30 cellular contexts compared by ENCODE assay signal in the genomic region with DNA sequence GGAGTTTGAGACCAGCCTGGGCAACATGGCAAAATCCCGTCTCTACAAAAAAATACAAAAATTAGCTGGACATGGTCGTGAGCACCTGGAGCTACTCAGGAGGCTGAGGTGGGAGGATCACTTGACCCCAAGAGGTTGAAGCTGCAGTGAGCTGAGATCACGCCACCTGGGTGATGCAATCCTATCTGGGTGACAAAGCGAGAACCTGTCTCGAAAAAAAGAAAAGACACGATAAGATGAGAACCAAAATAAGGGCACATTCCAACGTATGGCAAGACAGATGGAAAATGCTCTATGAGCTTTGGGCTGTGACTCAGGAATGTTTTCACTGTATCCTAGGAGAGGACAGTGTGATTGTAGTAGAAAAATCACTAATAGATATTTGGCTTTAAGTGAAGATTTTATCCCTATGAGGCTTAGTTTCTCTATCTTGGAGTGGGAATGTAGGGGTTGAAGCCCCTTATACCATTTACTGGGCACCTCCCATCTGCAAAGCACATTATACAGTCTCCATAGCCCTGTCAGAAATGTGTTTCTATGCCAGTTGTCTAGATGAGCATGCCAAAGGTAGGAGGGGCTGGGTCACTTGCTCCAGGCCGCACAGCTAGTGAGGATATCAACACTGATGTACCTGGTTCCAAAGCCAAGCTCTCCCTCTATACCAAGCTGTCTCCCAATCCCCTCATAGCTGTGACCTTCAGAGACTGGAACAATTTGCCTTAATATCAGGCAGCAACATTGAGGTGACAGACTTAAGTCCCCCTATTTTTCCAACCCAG. TPM values are rescaled to one million over a fixed set of nuclear protein-coding genes. Genes with fewer than 3 reads are reported as not detected.
"Had no signal": no experiment of that assay in that cellular context is flagged by ENCODE, and none has a peak within 500 bp of the region (broad histone marks: within the 10 kb centered on the region; RNA-seq: fewer than 3 reads in every experiment).

No MANE protein-coding gene starts in this region.

- ATAC-seq: foreskin keratinocyte; gastroesophageal sphincter; mucosa of descending colon; natural killer cell treated with Interleukin-12 subunit alpha and Interleukin-12 subunit beta and Interleukin-15 and Interleukin-18, amount 100 ng/mL, for 72 hours; pancreas; stimulated activated effector memory CD8-positive, alpha-beta T cell treated with anti-CD3 and anti-CD28 coated beads, Interleukin-12 subunit alpha, Interleukin-12 subunit beta, amount 100 ng/mL, for 72 hours had no signal

- H3K9me3 ChIP-seq: mucosa of descending colon, pancreas, testis, tibial artery had no signal

- H3K27me3 ChIP-seq: esophagus muscularis mucosa, foreskin keratinocyte, gastroesophageal sphincter, heart right ventricle, pancreas, sigmoid colon, testis, tibial artery, upper lobe of left lung had no signal

- H3K27ac ChIP-seq: coronary artery, esophagus muscularis mucosa, foreskin keratinocyte, gastroesophageal sphincter, heart right ventricle, neutrophil, pancreas, sigmoid colon, testis, tibial artery, upper lobe of left lung had no signal

- H3K36me3 ChIP-seq: esophagus muscularis mucosa, gastroesophageal sphincter, neutrophil, pancreas, sigmoid colon, upper lobe of left lung had no signal

- FAIRE-seq: endothelial cell of umbilical vein, pancreas, urothelium cell line had no signal

- H3K4me3 ChIP-seq: coronary artery, esophagus muscularis mucosa, gastroesophageal sphincter, heart right ventricle, lung, mucosa of descending colon, pancreas, sigmoid colon, testis, tibial artery, upper lobe of left lung had no signal

- H3K4me1 ChIP-seq: esophagus muscularis mucosa, gastroesophageal sphincter, sigmoid colon, testis had no signal

- DNase-seq: dermis blood vessel endothelial cell; effector memory CD4-positive, alpha-beta T cell; foreskin keratinocyte; heart right ventricle; hypothalamus; immature natural killer cell; islet precursor cell; mucosa of descending colon; naive B cell; pancreas; sigmoid colon; stimulated activated CD4-positive, alpha-beta T cell treated with anti-CD3 and anti-CD28 coated beads, Interleukin-2, amount 100 ng/mL, for 24 hours; stimulated activated CD4-positive, alpha-beta T cell treated with anti-CD3 and anti-CD28 coated beads, Interleukin-4, amount 100 ng/mL, for 24 hours; stimulated activated naive CD4-positive, alpha-beta T cell treated with Interleukin-2 at 50 U/mL for 16 hours; substantia nigra; testis; tibial artery; upper lobe of left lung had no signal

RNA-seq across cellular contexts. Expression of gene NR2E3, which starts 53.6 kb away (rescaled TPM):
- total RNA-seq: dermis blood vessel endothelial cell; epithelial cell of proximal tubule; esophagus muscularis mucosa; gastroesophageal sphincter; natural killer cell treated with Interleukin-12 subunit alpha and Interleukin-12 subunit beta and Interleukin-15 and Interleukin-18, amount 100 ng/mL, for 72 hours; neural crest cell; pulmonary artery endothelial cell had no signal
- polyA plus RNA-seq: immature natural killer cell had no signal
